1 cellular context compared by ENCODE assay signal in genomic region chr7:26910221-26910620, GRCh38.
TF ChIP-seq lines count a peak whose summit lies in the region.

No MANE protein-coding gene starts in this region.

TF ChIP-seq in HepG2, 621 proteins besides CTCF, POLR2A, EP300 and RAD21 (continued from another document and continues in another):
- no peak for TF ChIP-seq SNAI1 (CRISPR knock-in tag; IDR thresholded peaks at IDR 0.05; ENCODE audit: borderline replicate concordance)
- TF ChIP-seq ZBTB40 (IDR thresholded peaks at IDR 0.05) = no peak
- no peak for TF ChIP-seq ZBTB40 (CRISPR knock-in tag; IDR thresholded peaks at IDR 0.05)
- no peak for TF ChIP-seq ZNF556 (CRISPR knock-in tag; IDR thresholded peaks at IDR 0.05; ENCODE audit: borderline replicate concordance)
- TF ChIP-seq ELF3 (CRISPR knock-in tag; IDR thresholded peaks at IDR 0.05) = peak; percentile 68
- TF ChIP-seq ZNF383 (CRISPR knock-in tag; IDR thresholded peaks at IDR 0.05; ENCODE audit: borderline replicate concordance) = no peak
- no peak for TF ChIP-seq E2F5 (CRISPR knock-in tag; conservative IDR thresholded peaks at IDR 0.05)
- peak; percentile 94 for TF ChIP-seq TEAD3 (CRISPR knock-in tag; optimal IDR thresholded peaks at IDR 0.05; ENCODE audit: borderline replicate concordance)
- TF ChIP-seq KIAA2018 (CRISPR knock-in tag; IDR thresholded peaks at IDR 0.05; ENCODE audit: borderline replicate concordance) = no peak
- TF ChIP-seq ATF1 (CRISPR knock-in tag; IDR thresholded peaks at IDR 0.05) = no peak
- TF ChIP-seq ZNF747 (CRISPR knock-in tag; IDR thresholded peaks at IDR 0.05; ENCODE audit: borderline replicate concordance) = no peak
- no peak for TF ChIP-seq ZNF678 (CRISPR knock-in tag; IDR thresholded peaks at IDR 0.05)
- no peak for TF ChIP-seq PLRG1 (conservative IDR thresholded peaks at IDR 0.05)
- TF ChIP-seq CSRNP1 (CRISPR knock-in tag; IDR thresholded peaks at IDR 0.05) = no peak
- TF ChIP-seq ZFY (CRISPR knock-in tag; IDR thresholded peaks at IDR 0.05) = no peak
- no peak for TF ChIP-seq PHF20 (CRISPR knock-in tag; IDR thresholded peaks at IDR 0.05)
- TF ChIP-seq ZNF281 (CRISPR knock-in tag; IDR thresholded peaks at IDR 0.05; ENCODE audit: borderline replicate concordance) = no peak
- TF ChIP-seq ZBTB20 (CRISPR knock-in tag; IDR thresholded peaks at IDR 0.05; ENCODE audit: borderline replicate concordance, low read depth) = no peak
- TF ChIP-seq ATF4 (CRISPR knock-in tag; IDR thresholded peaks at IDR 0.05) = 0 out of 4 replicates have a peak, but pooled peaks of 1 of the 2 experiments have one; percentile 35
- no peak for TF ChIP-seq ZBTB7A (CRISPR knock-in tag; IDR thresholded peaks at IDR 0.05)
- no peak for TF ChIP-seq REL (CRISPR knock-in tag; conservative IDR thresholded peaks at IDR 0.05)
- peak; percentile 50; the same call in 1 of the 2 replicates for TF ChIP-seq FOSL1 (CRISPR knock-in tag; IDR thresholded peaks at IDR 0.05; ENCODE audit: borderline replicate concordance)
- TF ChIP-seq MTF2 (CRISPR knock-in tag; IDR thresholded peaks at IDR 0.05; ENCODE audit: borderline replicate concordance) = no peak
- no peak for TF ChIP-seq ZBTB8A (CRISPR knock-in tag; IDR thresholded peaks at IDR 0.05; ENCODE audit: borderline replicate concordance, low read depth)
- TF ChIP-seq JUND (CRISPR knock-in tag; IDR thresholded peaks at IDR 0.05) = peak; percentile 82
- no peak for TF ChIP-seq HNF1B (CRISPR knock-in tag; IDR thresholded peaks at IDR 0.05)
- peak; percentile 72 for TF ChIP-seq NR2F6 (IDR thresholded peaks at IDR 0.05)
- peak; percentile 89 for TF ChIP-seq NR2F6 (CRISPR knock-in tag; IDR thresholded peaks at IDR 0.05)
- TF ChIP-seq MYC (CRISPR knock-in tag; IDR thresholded peaks at IDR 0.05; ENCODE audit: borderline replicate concordance) = no peak
- no peak for TF ChIP-seq RFX1 (IDR thresholded peaks at IDR 0.05)
- no peak for TF ChIP-seq IKZF4 (CRISPR knock-in tag; IDR thresholded peaks at IDR 0.05; ENCODE audit: borderline replicate concordance, low read depth, not compliant biosample characterization)
- TF ChIP-seq RARA (CRISPR knock-in tag; IDR thresholded peaks at IDR 0.05) = peak; percentile 88
- TF ChIP-seq ZNF260 (CRISPR knock-in tag; IDR thresholded peaks at IDR 0.05; ENCODE audit: borderline replicate concordance, low read depth) = no peak
